In the genomic region with DNA sequence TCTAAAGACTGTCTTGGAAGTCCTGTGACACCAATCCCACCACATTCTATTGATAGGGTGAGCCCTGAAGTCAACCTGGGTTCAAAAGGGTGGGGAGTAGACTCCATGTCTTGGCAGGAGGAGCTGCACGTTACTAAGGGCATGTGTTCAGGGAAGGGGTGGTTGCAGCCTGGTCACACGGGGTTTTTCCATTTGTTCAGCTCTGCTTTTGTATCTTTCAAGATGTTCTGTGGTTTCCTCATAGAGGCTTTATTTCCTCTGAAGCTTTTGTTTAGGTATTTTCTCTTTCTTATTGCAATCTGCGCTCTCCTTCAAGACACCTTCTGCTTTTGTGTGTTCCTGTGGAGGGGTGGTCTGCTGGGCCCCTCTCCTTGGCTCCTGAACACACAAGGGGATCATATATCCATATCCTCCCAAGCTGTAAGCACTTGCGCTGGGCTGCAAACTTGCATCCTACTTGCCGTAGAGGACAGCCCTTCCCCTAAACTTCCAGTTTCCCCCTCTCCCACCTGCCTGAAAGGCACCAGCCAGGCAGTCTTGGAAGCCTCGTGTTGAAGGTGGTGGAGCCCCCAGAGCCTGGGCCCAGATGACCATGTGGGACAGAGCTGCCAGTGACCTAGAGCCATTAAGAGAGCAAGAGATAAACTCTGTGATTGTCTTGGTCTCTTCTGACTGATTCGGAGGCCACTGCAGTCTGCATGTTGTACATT, we compare ENCODE assay signal across 20 cellular contexts.
DNase-seq lines count a peak whose midpoint lies in the region; ATAC-seq lines count a peak whose summit lies in the region.
"Had no signal": no experiment of that assay in that cellular context is flagged by ENCODE, and none has a peak within 500 bp of the region (broad histone marks: within the 10 kb centered on the region; RNA-seq: fewer than 3 reads in every experiment).

No MANE protein-coding gene starts in this region.

- no peaks in the 10 kb centered on the region for H3K4me1 ChIP-seq in GM23248 (ENCODE audit: insufficient read depth)
- H3K4me1 ChIP-seq: HAP-1 had no signal

- H3K36me3 Mint-ChIP-seq in activated CD4-positive, alpha-beta T cell treated with anti-CD3 and anti-CD28 coated beads, Interleukin-2, amount 10 ng/mL, durations not matched to agents 7 days and 5 days (ENCODE audit: low read depth): peaks cover 45% of the 10 kb centered on the region
- peaks cover 42% of the 10 kb centered on the region for H3K36me3 Mint-ChIP-seq in activated CD8-positive, alpha-beta T cell treated with anti-CD3 and anti-CD28 coated beads, Interleukin-2, amount 10 ng/mL, durations not matched to agents 7 days and 5 days (ENCODE audit: low read depth)
- peaks cover 9 to 21% of the 10 kb centered on the region in 2 donors for H3K36me3 Mint-ChIP-seq in naive B cell

- POLR2A ChIA-PET in activated CD4-positive, alpha-beta T cell treated with anti-CD3 and anti-CD28 coated beads, Interleukin-2, amount 10 ng/mL, durations not matched to agents 7 days and 5 days (lab: Charles Lee): no interaction called here
- POLR2A ChIA-PET in activated CD8-positive, alpha-beta T cell treated with anti-CD3 and anti-CD28 coated beads, Interleukin-2, amount 10 ng/mL, durations not matched to agents 7 days and 5 days (lab: Charles Lee): no interaction called here

- in situ Hi-C loops in GM23248 (cut with MboI): no loop called here

- H3F3A ChIP-seq in GM23248 (ENCODE audit: insufficient read depth): no peaks in the 10 kb centered on the region

- H3K4me1 Mint-ChIP-seq in activated CD4-positive, alpha-beta T cell treated with anti-CD3 and anti-CD28 coated beads, Interleukin-2, amount 10 ng/mL, durations not matched to agents 7 days and 5 days: peaks cover 21% of the 10 kb centered on the region
- H3K4me1 Mint-ChIP-seq in activated CD8-positive, alpha-beta T cell treated with anti-CD3 and anti-CD28 coated beads, Interleukin-2, amount 10 ng/mL, durations not matched to agents 7 days and 5 days (ENCODE audit: low read depth): peaks cover 12% of the 10 kb centered on the region
- peaks cover 17 to 44% (median 31%) of the 10 kb centered on the region in 3 donors for H3K4me1 Mint-ChIP-seq in naive B cell

- no peaks in the 10 kb centered on the region for H3K9me3 ChIP-seq in GM23248 (ENCODE audit: low read depth)
- H3K9me3 ChIP-seq: HAP-1, transverse colon had no signal

- H3K27ac ChIP-seq in GM23248: no peak overlapping the region
- H3K27ac ChIP-seq: dorsolateral prefrontal cortex, Peyer's patch, psoas muscle, transverse colon had no signal

- ATAC-seq in activated CD8-positive, alpha-beta T cell treated with anti-CD3 and anti-CD28 coated beads, Interleukin-2, amount 10 ng/mL, durations not matched to agents 7 days and 5 days: peak; percentile 33
- ATAC-seq in naive B cell (ENCODE audit: low read depth in 2 of 2): peak in 1 of 2 donors; percentile 16
- ATAC-seq: mucosa of descending colon, psoas muscle had no signal

- H3K36me3 ChIP-seq in GM23248 (ENCODE audit: low read depth): no peaks in the 10 kb centered on the region
- H3K36me3 ChIP-seq: HAP-1 had no signal

- no peak overlapping the region for H3K4me2 ChIP-seq in GM23248 (ENCODE audit: unreplicated experiment)

- peak overlapping the region; percentile 63 for H3K27ac Mint-ChIP-seq in activated CD4-positive, alpha-beta T cell treated with anti-CD3 and anti-CD28 coated beads, Interleukin-2, amount 10 ng/mL, durations not matched to agents 7 days and 5 days
- peak overlapping the region; percentile 77 for H3K27ac Mint-ChIP-seq in activated CD8-positive, alpha-beta T cell treated with anti-CD3 and anti-CD28 coated beads, Interleukin-2, amount 10 ng/mL, durations not matched to agents 7 days and 5 days
- peak overlapping the region in 4 of 6 donors; percentile 23 to 65 (median 45) for H3K27ac Mint-ChIP-seq in naive B cell

- CTCF ChIA-PET in activated CD4-positive, alpha-beta T cell treated with anti-CD3 and anti-CD28 coated beads, Interleukin-2, amount 10 ng/mL, durations not matched to agents 7 days and 5 days (lab: Charles Lee): interaction anchor here (1.0 kb wide), 2 partner anchors 11 to 23 kb away, joined by 3 read pairs; no protein-coding TSS in a partner anchor
- CTCF ChIA-PET in activated CD8-positive, alpha-beta T cell treated with anti-CD3 and anti-CD28 coated beads, Interleukin-2, amount 10 ng/mL, durations not matched to agents 7 days and 5 days (lab: Charles Lee): interaction anchor here (1.1 to 2.7 kb wide), 2 partner anchors 11 to 56 kb away, joined by 4 to 15 read pairs; no protein-coding TSS in a partner anchor

- no peak overlapping the region for H2AFZ ChIP-seq in GM23248

- DNase-seq in activated CD4-positive, alpha-beta T cell treated with anti-CD3 and anti-CD28 coated beads, Interleukin-2, amount 10 ng/mL, durations not matched to agents 7 days and 5 days: peak; percentile 34
- no peak for DNase-seq in activated CD4-positive, alpha-beta T cell treated with anti-CD3 and anti-CD28 coated beads for 48 hours
- DNase-seq in Jurkat, Clone E6-1 (ENCODE audit: low read depth, low spot score): peak; percentile 50
- no peak for DNase-seq in activated CD8-positive, alpha-beta T cell treated with anti-CD3 and anti-CD28 coated beads, Interleukin-2, amount 10 ng/mL, durations not matched to agents 7 days and 5 days
- DNase-seq in naive B cell (no peak), AG08395 (ENCODE audit: low spot score) (no peak), GM23248 (no peak), DMS79 treated with DMSO at 0.1 percent for 48 hours (lab: John Stamatoyannopoulos, UW) (no peak)
- DNase-seq: dorsolateral prefrontal cortex; mucosa of descending colon; NCI-H1048; NCI-H187 treated with DMSO at 0.1 percent for 48 hours; NCI-H526 treated with DMSO at 0.1 percent for 48 hours; Peyer's patch; SIG-M5; stimulated activated CD8-positive, alpha-beta memory T cell treated with anti-CD3 and anti-CD28 coated beads, Interleukin-4, amount 100 ng/mL, for 48 hours; transverse colon had no signal

- no peaks in the 10 kb centered on the region for H3K27me3 ChIP-seq in GM23248 (replicated peaks; ENCODE audit: insufficient read depth)
- H3K27me3 ChIP-seq: dorsolateral prefrontal cortex, Peyer's patch, transverse colon had no signal

- H4K20me1 ChIP-seq in GM23248 (ENCODE audit: insufficient read depth): no peaks in the 10 kb centered on the region

- H3K4me3 ChIP-seq in Jurkat, Clone E6-1 (ENCODE audit: low read length): no peak overlapping the region
- H3K4me3 ChIP-seq in GM23248: no peak overlapping the region
- H3K4me3 ChIP-seq: dorsolateral prefrontal cortex, HAP-1, lung, mucosa of descending colon, Peyer's patch, psoas muscle, transverse colon had no signal

- H3K27me3 Mint-ChIP-seq in activated CD4-positive, alpha-beta T cell treated with anti-CD3 and anti-CD28 coated beads, Interleukin-2, amount 10 ng/mL, durations not matched to agents 7 days and 5 days: no peaks in the 10 kb centered on the region
- no peaks in the 10 kb centered on the region for H3K27me3 Mint-ChIP-seq in activated CD8-positive, alpha-beta T cell treated with anti-CD3 and anti-CD28 coated beads, Interleukin-2, amount 10 ng/mL, durations not matched to agents 7 days and 5 days (ENCODE audit: low read depth)
- no peaks in the 10 kb centered on the region for H3K27me3 Mint-ChIP-seq in naive B cell

- no peaks in the 10 kb centered on the region for H3K79me2 ChIP-seq in GM23248 (ENCODE audit: insufficient read depth)

- no peak overlapping the region for H3K4me3 Mint-ChIP-seq in activated CD4-positive, alpha-beta T cell treated with anti-CD3 and anti-CD28 coated beads, Interleukin-2, amount 10 ng/mL, durations not matched to agents 7 days and 5 days
- no peak overlapping the region for H3K4me3 Mint-ChIP-seq in activated CD8-positive, alpha-beta T cell treated with anti-CD3 and anti-CD28 coated beads, Interleukin-2, amount 10 ng/mL, durations not matched to agents 7 days and 5 days
- peak overlapping the region in 5 of 8 donors; percentile 30 to 59 (median 37) for H3K4me3 Mint-ChIP-seq in naive B cell

- no peaks in the 10 kb centered on the region for H3K9me2 ChIP-seq in GM23248 (ENCODE audit: insufficient read depth)

- peaks cover 24% of the 10 kb centered on the region for H3K9me3 Mint-ChIP-seq in activated CD4-positive, alpha-beta T cell treated with anti-CD3 and anti-CD28 coated beads, Interleukin-2, amount 10 ng/mL, durations not matched to agents 7 days and 5 days
- H3K9me3 Mint-ChIP-seq in activated CD8-positive, alpha-beta T cell treated with anti-CD3 and anti-CD28 coated beads, Interleukin-2, amount 10 ng/mL, durations not matched to agents 7 days and 5 days (ENCODE audit: insufficient read depth): peaks cover 18% of the 10 kb centered on the region
- H3K9me3 Mint-ChIP-seq in naive B cell: peaks cover 0 to 13% (median 9%) of the 10 kb centered on the region in 7 donors

- H3K9ac ChIP-seq in GM23248: no peak overlapping the region

- WGBS in GM23248 (ENCODE audit: low coverage in 1 of 2, low lambda C conversion rate in 2 of 2, missing lambda C conversion rate in 2 of 2), 2 experiments: 84% methylated on average over 7 of the region's 7 CpGs

Comparison
In these comparisons a context has a peak if more than half of its experiments do, and no peak if none do; other contexts are left out.
1. DNase-seq: peak in activated CD4-positive, alpha-beta T cell treated with anti-CD3 and anti-CD28 coated beads, Interleukin-2, amount 10 ng/mL, durations not matched to agents 7 days and 5 days (single experiment) and Jurkat, Clone E6-1 (single experiment); none in activated CD4-positive, alpha-beta T cell treated with anti-CD3 and anti-CD28 coated beads for 48 hours (single experiment), activated CD8-positive, alpha-beta T cell treated with anti-CD3 and anti-CD28 coated beads, Interleukin-2, amount 10 ng/mL, durations not matched to agents 7 days and 5 days (single experiment), naive B cell (single experiment), AG08395 (single experiment), GM23248 (single experiment) and DMS79 treated with DMSO at 0.1 percent for 48 hours (single experiment).
2. H3K4me3 Mint-ChIP-seq: peak in naive B cell (5 of 8); none in activated CD4-positive, alpha-beta T cell treated with anti-CD3 and anti-CD28 coated beads, Interleukin-2, amount 10 ng/mL, durations not matched to agents 7 days and 5 days (single experiment) and activated CD8-positive, alpha-beta T cell treated with anti-CD3 and anti-CD28 coated beads, Interleukin-2, amount 10 ng/mL, durations not matched to agents 7 days and 5 days (single experiment).
3. Peak in every context shown above with its lines, with median percentiles within 50 percentile points of each other: H3K27ac Mint-ChIP-seq.